Comparison of ENCODE assay signal across 17 cellular contexts in genomic region chr9:90965141-90965910, GRCh38.
DNase-seq lines count a peak whose midpoint lies in the region; ATAC-seq and TF ChIP-seq lines count a peak whose summit lies in the region.
"Had no signal": no experiment of that assay in that cellular context is flagged by ENCODE, and none has a peak within 500 bp of the region (broad histone marks: within the 10 kb centered on the region; RNA-seq: fewer than 3 reads in every experiment).

No MANE protein-coding gene starts in this region.

- H3K9me3 ChIP-seq in left ventricle myocardium inferior (replicated peaks) (no peaks in the 10 kb centered on the region), right cardiac atrium (ENCODE audit: control insufficient read depth, low read length) (no peaks in the 10 kb centered on the region), vagina (no peaks in the 10 kb centered on the region)
- H3K9me3 ChIP-seq: Caco-2, neutrophil, spleen had no signal

- peaks cover 12% of the 10 kb centered on the region for H3K4me1 ChIP-seq in left ventricle myocardium inferior
- H3K4me1 ChIP-seq in right cardiac atrium (ENCODE audit: control insufficient read depth, insufficient read depth, low read length), result no peaks in the 10 kb centered on the region
- peaks cover 40% of the 10 kb centered on the region for H3K4me1 ChIP-seq in vagina
- H3K4me1 ChIP-seq: Caco-2 had no signal

- no peak for TF ChIP-seq CTCF in left ventricle myocardium inferior (IDR thresholded peaks at IDR 0.05; ENCODE audit: borderline replicate concordance)
- TF ChIP-seq CTCF in epithelial cell of esophagus (IDR thresholded peaks at IDR 0.05; ENCODE audit: insufficient read depth, low read depth, low read length, missing control alignments), result no peak
- no peak for TF ChIP-seq CTCF in osteocyte (IDR thresholded peaks at IDR 0.05)
- TF ChIP-seq CTCF in vagina (IDR thresholded peaks at IDR 0.05), result no peak

- H3K36me3 ChIP-seq in left ventricle myocardium inferior (no peaks in the 10 kb centered on the region), vagina (no peaks in the 10 kb centered on the region)
- H3K36me3 ChIP-seq: neutrophil, spleen had no signal

- no peak for DNase-seq in left ventricle myocardium inferior
- DNase-seq in right cardiac atrium, result no peak
- DNase-seq in epithelial cell of esophagus (ENCODE audit: low read depth), result peak; percentile 65
- no peak for DNase-seq in osteocyte (ENCODE audit: extremely low spot score, unreplicated experiment)
- DNase-seq in vagina (ENCODE audit: extremely low spot score in 2 of 2), result no peak
- DNase-seq in ACHN, result no peak
- DNase-seq in hippocampal formation (lab: John Stamatoyannopoulos, UW), result no peak
- DNase-seq: activated CD4-positive, alpha-beta T cell treated with anti-CD3 and anti-CD28 coated beads, Interleukin-2, amount 50 U/mL, for 4 hours; activated naive CD4-positive, alpha-beta T cell; Caco-2; central memory CD4-positive, alpha-beta T cell; hypothalamus; left ventricle myocardium superior; NCI-H187 treated with DMSO at 0.1 percent for 48 hours; spleen had no signal

- ATAC-seq in right cardiac atrium (no peak), GM18909 (IDR thresholded peaks at IDR 0.05; ENCODE audit: poor library complexity, unreplicated experiment) (no peak)

- no peak overlapping the region for H3K27ac ChIP-seq in left ventricle myocardium inferior (replicated peaks)
- H3K27ac ChIP-seq in right cardiac atrium (ENCODE audit: low read length), result no peak overlapping the region
- peak overlapping the region; percentile 46 for H3K27ac ChIP-seq in vagina
- H3K27ac ChIP-seq: neutrophil, spleen had no signal

- peak overlapping the region; percentile 85 for H3K27ac Mint-ChIP-seq in osteocyte (ENCODE audit: unreplicated experiment)

- H3K4me3 ChIP-seq in left ventricle myocardium inferior (peak overlapping the region; percentile 17), right cardiac atrium (ENCODE audit: low read length) (no peak overlapping the region), epithelial cell of esophagus (ENCODE audit: low read length) (no peak overlapping the region), vagina (peak overlapping the region; percentile 4 to 32)
- H3K4me3 ChIP-seq: spleen had no signal

- peaks cover 75% of the 10 kb centered on the region for H3K4me1 Mint-ChIP-seq in osteocyte (ENCODE audit: unreplicated experiment)

- WGBS in right cardiac atrium, result 63% methylated on average over 14 of the region's 14 CpGs

- in situ Hi-C loops in ACHN (cut with HindIII; ENCODE audit: low pct_ligation_motif_present, low pct_unique_long_range_greater_than_20kb, low sequenced_read_pairs), result no loop called here

- no peak for TF ChIP-seq POLR2A in vagina (IDR thresholded peaks at IDR 0.05)

- intact Hi-C loops in left ventricle myocardium inferior (cut with micrococcal nuclease) (no loop called here), right cardiac atrium (cut with DNase I) (no loop called here), vagina (cut with DNase I) (no loop called here)

- H3K4me3 Mint-ChIP-seq in osteocyte (ENCODE audit: unreplicated experiment), result peak overlapping the region; percentile 26

- no peaks in the 10 kb centered on the region for H3K27me3 Mint-ChIP-seq in osteocyte (ENCODE audit: unreplicated experiment)

- H3K27me3 ChIP-seq in left ventricle myocardium inferior (ENCODE audit: low read depth), result peaks cover 36% of the 10 kb centered on the region
- H3K27me3 ChIP-seq in right cardiac atrium (ENCODE audit: control insufficient read depth, insufficient read depth), result no peaks in the 10 kb centered on the region
- no peaks in the 10 kb centered on the region for H3K27me3 ChIP-seq in vagina

- no peaks in the 10 kb centered on the region for H3K36me3 Mint-ChIP-seq in osteocyte (ENCODE audit: unreplicated experiment)

- no peaks in the 10 kb centered on the region for H3K9me3 Mint-ChIP-seq in osteocyte (ENCODE audit: unreplicated experiment)

Comparison
In these comparisons a context has a peak if more than half of its experiments do, and no peak if none do; other contexts are left out.
1. H3K4me3 ChIP-seq: peak in left ventricle myocardium inferior (single experiment) and vagina (2 of 2); none in right cardiac atrium (single experiment) and epithelial cell of esophagus (single experiment).